In the genomic region with DNA sequence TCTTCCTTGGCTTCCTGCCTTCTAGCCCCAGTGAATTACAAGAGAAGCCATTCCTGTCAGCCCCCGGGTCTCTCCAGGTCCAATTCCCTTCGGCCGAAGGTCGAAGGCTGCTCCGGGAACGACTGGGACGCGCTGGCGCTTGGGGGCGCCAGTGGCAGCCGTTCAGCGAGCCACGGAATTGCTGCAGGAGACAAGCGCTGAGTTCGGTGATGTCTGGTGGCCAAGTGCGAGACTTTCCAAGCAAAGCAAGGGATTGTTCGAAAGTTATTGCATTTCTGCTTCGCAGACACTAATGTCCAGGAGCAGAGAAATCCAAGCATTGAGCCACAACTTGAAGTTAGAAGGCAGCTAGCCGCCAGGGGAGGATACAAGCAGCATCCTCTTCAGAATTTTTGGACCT, we compare ENCODE assay signal across 8 cellular contexts. TPM values are rescaled to one million over a fixed set of nuclear protein-coding genes. Genes with fewer than 3 reads are reported as not detected.
DNase-seq lines count a peak whose midpoint lies in the region; ATAC-seq, FAIRE-seq and TF ChIP-seq lines count a peak whose summit lies in the region.

No MANE protein-coding gene starts in this region.

- H3K36me3 ChIP-seq in body of pancreas (replicated peaks in 1 of 2; ENCODE audit: insufficient read depth in 1 of 2, low read depth in 2 of 2) (no peaks in the 10 kb centered on the region), thoracic aorta (no peaks in the 10 kb centered on the region)

- ATAC-seq in body of pancreas, result peak; percentile 62
- ATAC-seq in thoracic aorta (ENCODE audit: insufficient number of reproducible peaks, low FRiP score, low read depth), result no peak
- ATAC-seq in GM21723 (IDR thresholded peaks at IDR 0.05; ENCODE audit: unreplicated experiment), result no peak

- no peak for FAIRE-seq in D721Med (lab: Jason Lieb, UNC)

- intact Hi-C loops in body of pancreas (cut with DNase I), result no loop called here

- WGBS in body of pancreas, 2 donors, result 3 to 4% methylated on average over 11 to 19 of the region's 19 CpGs

- H3K4me3 ChIP-seq in HL-60 (replicated peaks; ENCODE audit: insufficient read depth, low read length) (peak overlapping the region; percentile 63), body of pancreas (no peak overlapping the region), thoracic aorta (peak overlapping the region; percentile 72)

- TF ChIP-seq POLR2A in body of pancreas (IDR thresholded peaks at IDR 0.05), result no peak

- TF ChIP-seq CTCF in D721Med (IDR thresholded peaks at IDR 0.05; ENCODE audit: insufficient read depth, missing control alignments) (peak; percentile 46), HL-60 (IDR thresholded peaks at IDR 0.05; ENCODE audit: insufficient read depth, low read length) (peak; percentile 56), body of pancreas (IDR thresholded peaks at IDR 0.05) (peak; percentile 6 to 31 (median 23)), thoracic aorta (IDR thresholded peaks at IDR 0.05) (peak; percentile 36)

- DNase-seq in D721Med (ENCODE audit: insufficient read length, low spot score) (no peak), HL-60 (ENCODE audit: low read depth in 1 of 2, low spot score in 1 of 2) (peak in 1 of 2 experiments; percentile 22), body of pancreas (peak; percentile 26 to 55 (median 30)), kidney tubule cell (ENCODE audit: low spot score) (peak; percentile 23), thoracic aorta (ENCODE audit: low spot score) (no peak), NCI-H446 (lab: John Stamatoyannopoulos, UW) (no peak)
- DNase-seq in activated naive CD4-positive, alpha-beta T cell treated with Interleukin-2 at 50 U/mL for 16 hours, result no peak

- H3K4me1 ChIP-seq in body of pancreas (peaks cover 35% of the 10 kb centered on the region), thoracic aorta (ENCODE audit: control insufficient read depth in 1 of 2, low read depth in 2 of 2) (peaks cover 7 to 34% of the 10 kb centered on the region in 2 donors)

- H3K27ac ChIP-seq in HL-60 (replicated peaks) (no peak overlapping the region), body of pancreas (no peak overlapping the region), thoracic aorta (no peak overlapping the region)

- H3K9me3 ChIP-seq in body of pancreas (no peaks in the 10 kb centered on the region), thoracic aorta (no peaks in the 10 kb centered on the region)

- H3K27me3 ChIP-seq in HL-60 (ENCODE audit: insufficient read depth, poor library complexity, severe bottlenecking), result peaks cover 31% of the 10 kb centered on the region
- H3K27me3 ChIP-seq in body of pancreas, result peaks cover 0 to 24% of the 10 kb centered on the region in 2 donors
- no peaks in the 10 kb centered on the region for H3K27me3 ChIP-seq in thoracic aorta (replicated peaks; ENCODE audit: insufficient read depth)

RNA-seq across cellular contexts. Expression of a gene that starts 1.1 kb away (rescaled TPM):
- total RNA-seq in body of pancreas, result under 1 TPM in 1 of 2 donors, not detected in 1; 0.52 TPM
- 1 to 10 TPM in 1 of 2 donors, under 1 TPM in 1; 0.27 to 2.2 TPM for total RNA-seq in thoracic aorta

Comparison
In these comparisons a context has a peak if more than half of its experiments do, and no peak if none do; other contexts are left out.
1. DNase-seq: peak in body of pancreas (4 of 4) and kidney tubule cell (single experiment); none in D721Med (single experiment), thoracic aorta (single experiment), activated naive CD4-positive, alpha-beta T cell treated with Interleukin-2 at 50 U/mL for 16 hours (single experiment) and NCI-H446 (0 of 2).
2. H3K4me3 ChIP-seq: peak in HL-60 (single experiment) and thoracic aorta (single experiment); none in body of pancreas (0 of 2).
3. Peak in every context shown above with its lines, with median percentiles within 50 percentile points of each other: CTCF ChIP-seq.